Comparison of ENCODE assay signal across 24 cellular contexts in the genomic region with DNA sequence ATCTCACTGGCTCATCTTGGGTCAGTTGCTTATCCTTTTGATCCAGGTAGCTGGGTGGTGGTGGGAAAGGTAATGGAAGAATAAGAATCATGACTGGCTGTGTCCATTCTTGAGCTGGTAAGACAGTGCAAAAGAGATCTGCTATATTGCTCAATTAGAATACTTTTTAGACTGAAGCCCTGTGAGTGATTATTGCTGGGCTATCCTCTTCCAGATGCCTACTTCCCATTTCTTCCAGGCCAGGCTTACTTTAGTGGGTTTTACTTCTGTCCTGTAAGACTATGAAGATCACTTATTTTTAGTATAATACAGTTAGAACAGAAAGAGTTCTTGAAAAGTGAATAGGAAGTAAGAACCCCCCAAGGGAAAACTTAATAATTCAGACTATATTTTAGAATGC. TPM values are rescaled to one million over a fixed set of nuclear protein-coding genes. Genes with fewer than 3 reads are reported as not detected.
DNase-seq lines count a peak whose midpoint lies in the region; ATAC-seq and TF ChIP-seq lines count a peak whose summit lies in the region.
"Had no signal": no experiment of that assay in that cellular context is flagged by ENCODE, and none has a peak within 500 bp of the region (broad histone marks: within the 10 kb centered on the region; RNA-seq: fewer than 3 reads in every experiment).

No MANE protein-coding gene starts in this region.

- no peak for DNase-seq in CD4-positive, CD25-positive, alpha-beta regulatory T cell
- DNase-seq in Karpas-422 = no peak
- DNase-seq in OCI-LY7 (ENCODE audit: low spot score) = no peak
- DNase-seq in osteocyte (ENCODE audit: extremely low spot score, unreplicated experiment) = no peak
- no peak for DNase-seq in anterior cingulate cortex (lab: John Stamatoyannopoulos, UW)
- no peak for DNase-seq in NCI-H2227 (lab: John Stamatoyannopoulos, UW; ENCODE audit: unreplicated experiment)
- DNase-seq: activated CD4-positive, CD25-positive, alpha-beta regulatory T cell treated with anti-CD3 and anti-CD28 coated beads, Interleukin-2, amount 50 U/mL, for 72 hours; activated gamma-delta T cell treated with Interleukin-2 at 50 U/mL for 16 hours; adrenal gland; brain microvascular endothelial cell; immature natural killer cell; NCI-H1048; NCI-H187; NCI-H2171 treated with DMSO at 0.1 percent for 48 hours; PC-3; retina; Right ventricle myocardium superior; testis had no signal

- POLR2A ChIA-PET in OCI-LY7 (lab: Charles Lee) = interaction anchor here (1.1 kb wide), 1 partner anchor 19 kb away, joined by 4 read pairs; no protein-coding TSS in a partner anchor

- H3K4me1 Mint-ChIP-seq in CD4-positive, CD25-positive, alpha-beta regulatory T cell = peaks cover 54 to 84% (median 57%) of the 10 kb centered on the region in 4 donors
- H3K4me1 Mint-ChIP-seq in osteocyte (ENCODE audit: unreplicated experiment) = peaks cover 43% of the 10 kb centered on the region

- peak overlapping the region in 1 of 3 donors; percentile 18 for H3K27ac Mint-ChIP-seq in CD4-positive, CD25-positive, alpha-beta regulatory T cell
- peak overlapping the region; percentile 6 for H3K27ac Mint-ChIP-seq in osteocyte (ENCODE audit: unreplicated experiment)
- H3K27ac Mint-ChIP-seq: memory B cell; stimulated activated effector memory CD8-positive, alpha-beta T cell treated with anti-CD3 and anti-CD28 coated beads, Interleukin-12 subunit alpha, Interleukin-12 subunit beta, amount 100 ng/mL, for 72 hours had no signal

- no peak overlapping the region for H3K27ac ChIP-seq in CD4-positive, CD25-positive, alpha-beta regulatory T cell (ENCODE audit: insufficient read depth, low read length, poor library complexity, severe bottlenecking)
- peak overlapping the region; percentile 43 for H3K27ac ChIP-seq in Karpas-422 (ENCODE audit: low read length)
- H3K27ac ChIP-seq in OCI-LY7 (ENCODE audit: low read depth, low read length, poor library complexity, severe bottlenecking) = no peak overlapping the region
- H3K27ac ChIP-seq: adrenal gland, brain microvascular endothelial cell, esophagus muscularis mucosa, hepatocyte, testis had no signal

- no peak for TF ChIP-seq CTCF in OCI-LY7 (conservative IDR thresholded peaks at IDR 0.05; ENCODE audit: low read length)
- no peak for TF ChIP-seq CTCF in osteocyte (IDR thresholded peaks at IDR 0.05)

- BruUV-seq in OCI-LY7 (replicated peaks; lab: Mats Ljungman, UMichigan) = no TSS peak

- H3K27me3 ChIP-seq in CD4-positive, CD25-positive, alpha-beta regulatory T cell (ENCODE audit: control insufficient read depth, insufficient read depth, low read length) = no peaks in the 10 kb centered on the region
- no peaks in the 10 kb centered on the region for H3K27me3 ChIP-seq in Karpas-422 (ENCODE audit: low read length)
- H3K27me3 ChIP-seq: adrenal gland, brain microvascular endothelial cell, esophagus muscularis mucosa, hepatocyte, testis had no signal

- no peak for ATAC-seq in CD4-positive, CD25-positive, alpha-beta regulatory T cell (ENCODE audit: low read depth in 2 of 2)
- ATAC-seq in GM18909 (IDR thresholded peaks at IDR 0.05; ENCODE audit: poor library complexity, unreplicated experiment) = no peak
- ATAC-seq: PC-3; stimulated activated effector memory CD8-positive, alpha-beta T cell treated with anti-CD3 and anti-CD28 coated beads, Interleukin-12 subunit alpha, Interleukin-12 subunit beta, amount 100 ng/mL, for 72 hours had no signal

- H2AFZ ChIP-seq in Karpas-422 (ENCODE audit: low read length) (no peak overlapping the region), OCI-LY7 (ENCODE audit: low read length) (no peak overlapping the region)
- H2AFZ ChIP-seq: hepatocyte had no signal

- peak overlapping the region; percentile 10 for H3K4me3 ChIP-seq in CD4-positive, CD25-positive, alpha-beta regulatory T cell (ENCODE audit: low read depth, low read length)
- H3K4me3 ChIP-seq in Karpas-422 (ENCODE audit: low read length) (no peak overlapping the region), OCI-LY7 (ENCODE audit: low read depth, low read length, poor library complexity, severe bottlenecking) (no peak overlapping the region)
- H3K4me3 ChIP-seq: adrenal gland, esophagus muscularis mucosa, hepatocyte, smooth muscle cell, testis had no signal

- H4K20me1 ChIP-seq in Karpas-422 (ENCODE audit: insufficient read depth, low read depth, low read length) (peaks cover 60% of the 10 kb centered on the region), OCI-LY7 (ENCODE audit: insufficient read depth, low read length) (peaks cover 61% of the 10 kb centered on the region)

- peak overlapping the region in 1 of 4 donors; percentile 23 for H3K4me3 Mint-ChIP-seq in CD4-positive, CD25-positive, alpha-beta regulatory T cell
- H3K4me3 Mint-ChIP-seq in osteocyte (ENCODE audit: unreplicated experiment) = no peak overlapping the region
- H3K4me3 Mint-ChIP-seq: immature natural killer cell; memory B cell; stimulated activated effector memory CD8-positive, alpha-beta T cell treated with anti-CD3 and anti-CD28 coated beads, Interleukin-12 subunit alpha, Interleukin-12 subunit beta, amount 100 ng/mL, for 72 hours had no signal

- H3K9me3 Mint-ChIP-seq in CD4-positive, CD25-positive, alpha-beta regulatory T cell = no peaks in the 10 kb centered on the region
- H3K9me3 Mint-ChIP-seq in osteocyte (ENCODE audit: unreplicated experiment) = no peaks in the 10 kb centered on the region
- H3K9me3 Mint-ChIP-seq: immature natural killer cell; memory B cell; stimulated activated effector memory CD8-positive, alpha-beta T cell treated with anti-CD3 and anti-CD28 coated beads, Interleukin-12 subunit alpha, Interleukin-12 subunit beta, amount 100 ng/mL, for 72 hours had no signal

- intact Hi-C loops in OCI-LY7 (cut with micrococcal nuclease; ENCODE audit: unreplicated experiment) = no loop called here

- H3K36me3 ChIP-seq in CD4-positive, CD25-positive, alpha-beta regulatory T cell (ENCODE audit: control insufficient read depth, insufficient read depth, low read length) = no peaks in the 10 kb centered on the region
- no peaks in the 10 kb centered on the region; the same call in 1 of the 2 replicates for H3K36me3 ChIP-seq in Karpas-422 (ENCODE audit: insufficient read depth, low read length)
- peaks cover 13% of the 10 kb centered on the region for H3K36me3 ChIP-seq in OCI-LY7 (ENCODE audit: insufficient read depth, low read length)
- H3K36me3 ChIP-seq: adrenal gland, brain microvascular endothelial cell, esophagus muscularis mucosa had no signal

- no peaks in the 10 kb centered on the region for H3K36me3 Mint-ChIP-seq in CD4-positive, CD25-positive, alpha-beta regulatory T cell
- peaks cover 5% of the 10 kb centered on the region for H3K36me3 Mint-ChIP-seq in osteocyte (ENCODE audit: unreplicated experiment)
- H3K36me3 Mint-ChIP-seq: immature natural killer cell had no signal

- H3K4me1 ChIP-seq in CD4-positive, CD25-positive, alpha-beta regulatory T cell (ENCODE audit: control insufficient read depth, insufficient read depth, low read length, poor library complexity, severe bottlenecking) = peaks cover 37% of the 10 kb centered on the region
- H3K4me1 ChIP-seq in Karpas-422 (ENCODE audit: low read length) (peaks cover 79% of the 10 kb centered on the region), OCI-LY7 (ENCODE audit: insufficient read depth, low read length, poor library complexity, severe bottlenecking) (peaks cover 44% of the 10 kb centered on the region)

- no peak overlapping the region for H3K9ac ChIP-seq in Karpas-422 (ENCODE audit: low read length)

- peak overlapping the region; percentile 46 for H3K4me2 ChIP-seq in Karpas-422 (ENCODE audit: low read depth, low read length, poor library complexity, severe bottlenecking)
- peak overlapping the region; percentile 10 for H3K4me2 ChIP-seq in OCI-LY7 (ENCODE audit: low read length)
- H3K4me2 ChIP-seq: hepatocyte, smooth muscle cell had no signal

- no peaks in the 10 kb centered on the region for H3K27me3 Mint-ChIP-seq in CD4-positive, CD25-positive, alpha-beta regulatory T cell
- no peaks in the 10 kb centered on the region for H3K27me3 Mint-ChIP-seq in osteocyte (ENCODE audit: unreplicated experiment)
- H3K27me3 Mint-ChIP-seq: memory B cell had no signal

- H3K9me2 ChIP-seq in Karpas-422 (replicated peaks; ENCODE audit: insufficient read depth, low read length) = no peaks in the 10 kb centered on the region
- no peaks in the 10 kb centered on the region for H3K9me2 ChIP-seq in OCI-LY7 (ENCODE audit: insufficient read depth, low read length)

- H3K79me2 ChIP-seq in Karpas-422 (ENCODE audit: low read length) (peaks cover 98% of the 10 kb centered on the region), OCI-LY7 (ENCODE audit: insufficient read depth, low read depth, low read length) (peaks cover 100% of the 10 kb centered on the region)

- H3K9me3 ChIP-seq in CD4-positive, CD25-positive, alpha-beta regulatory T cell (ENCODE audit: control insufficient read depth in 2 of 2, low read length in 2 of 2) = no peaks in the 10 kb centered on the region
- no peaks in the 10 kb centered on the region for H3K9me3 ChIP-seq in Karpas-422 (ENCODE audit: low read length)
- no peaks in the 10 kb centered on the region for H3K9me3 ChIP-seq in OCI-LY7 (ENCODE audit: low read length)
- H3K9me3 ChIP-seq: adrenal gland, esophagus muscularis mucosa, testis had no signal

- CTCF ChIA-PET in OCI-LY7 (lab: Charles Lee; ENCODE audit: unreplicated experiment) = no interaction called here

RNA-seq across cellular contexts. Expression of gene MARCHF6, which starts 7.2 kb away (rescaled TPM):
- 188 TPM for total RNA-seq in CD4-positive, CD25-positive, alpha-beta regulatory T cell
- polyA plus RNA-seq in CD4-positive, CD25-positive, alpha-beta regulatory T cell = 10 to 100 TPM; 34.9 to 54.1 (median 51.3) TPM
- 38.0 and 88.4 TPM in 2 replicates for total RNA-seq in Karpas-422 (2014; rRNA removed; shearing (Covaris generic); ENCODE audit: low replicate concordance)
- 48.2 and 118 TPM in 2 replicates for total RNA-seq in OCI-LY7 (2014; rRNA removed; shearing (Covaris generic))
- total RNA-seq in OCI-LY7 (2022) (113 TPM in 2 replicates), osteocyte (180 and 190 TPM in 2 replicates)

RNA-seq across cellular contexts. Expression of gene CMBL, which starts 53.0 kb away (rescaled TPM):
- total RNA-seq in CD4-positive, CD25-positive, alpha-beta regulatory T cell = 0.59 TPM
- polyA plus RNA-seq in CD4-positive, CD25-positive, alpha-beta regulatory T cell = under 1 TPM in 2 of 4 donors, not detected in 2; 0.13 to 0.33 TPM
- not detected in 2 replicates for total RNA-seq in Karpas-422 (2014; rRNA removed; shearing (Covaris generic); ENCODE audit: low replicate concordance)
- total RNA-seq in OCI-LY7 (2014; rRNA removed; shearing (Covaris generic)) = not detected in 2 replicates
- total RNA-seq in OCI-LY7 (2022) (0.13 TPM in 1 of 2 replicates, not detected in the other), osteocyte (23.3 and 24.2 TPM in 2 replicates)

Comparison
In these comparisons a context has a peak if more than half of its experiments do, and no peak if none do; other contexts are left out.
1. RNA of gene CMBL, which starts 53.0 kb away (total RNA-seq): 23.3 to 24.2 TPM in osteocyte; 0.59 TPM in CD4-positive, CD25-positive, alpha-beta regulatory T cell (single experiment), 0.13 TPM in OCI-LY7 and not detected in Karpas-422; every median in the first group is over 10 times any median in the second.